ENCODE assay signal across 1 cellular context in genomic region chr14:51165415-51165814, GRCh38.
TF ChIP-seq lines count a peak whose summit lies in the region.

No MANE protein-coding gene starts in this region.

TF ChIP-seq in SK-N-SH, 30 proteins besides CTCF, POLR2A, EP300 and RAD21 (continued from another document):
- TF ChIP-seq, protein P1, sequence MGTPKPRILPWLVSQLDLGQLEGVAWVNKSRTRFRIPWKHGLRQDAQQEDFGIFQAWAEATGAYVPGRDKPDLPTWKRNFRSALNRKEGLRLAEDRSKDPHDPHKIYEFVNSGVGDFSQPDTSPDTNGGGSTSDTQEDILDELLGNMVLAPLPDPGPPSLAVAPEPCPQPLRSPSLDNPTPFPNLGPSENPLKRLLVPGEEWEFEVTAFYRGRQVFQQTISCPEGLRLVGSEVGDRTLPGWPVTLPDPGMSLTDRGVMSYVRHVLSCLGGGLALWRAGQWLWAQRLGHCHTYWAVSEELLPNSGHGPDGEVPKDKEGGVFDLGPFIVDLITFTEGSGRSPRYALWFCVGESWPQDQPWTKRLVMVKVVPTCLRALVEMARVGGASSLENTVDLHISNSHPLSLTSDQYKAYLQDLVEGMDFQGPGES (IDR thresholded peaks at IDR 0.05; ENCODE audit: low read depth, low read length) = no peak
- TF ChIP-seq FOXM1 (IDR thresholded peaks at IDR 0.05; ENCODE audit: low read depth) (no peak), FOSL2 (IDR thresholded peaks at IDR 0.05; ENCODE audit: borderline replicate concordance, low read depth) (no peak), ELF1 (IDR thresholded peaks at IDR 0.05) (no peak), CHD2 (IDR thresholded peaks at IDR 0.05; ENCODE audit: low read length, partially characterized antibody) (no peak), PBX3 (IDR thresholded peaks at IDR 0.05) (no peak), NFIC (IDR thresholded peaks at IDR 0.05; ENCODE audit: borderline replicate concordance) (no peak), TCF12 (IDR thresholded peaks at IDR 0.05) (no peak), GABPA (IDR thresholded peaks at IDR 0.05; ENCODE audit: low read depth) (no peak), JUND (IDR thresholded peaks at IDR 0.05) (no peak), SIN3A (IDR thresholded peaks at IDR 0.05; ENCODE audit: borderline replicate concordance, low read depth, low read length) (no peak), FOXJ3 (CRISPR knock-in tag; IDR thresholded peaks at IDR 0.05) (no peak), TAF1 (IDR thresholded peaks at IDR 0.05; ENCODE audit: borderline replicate concordance, low read depth, low read length) (no peak), SMC3 (IDR thresholded peaks at IDR 0.05; ENCODE audit: low read depth, low read length) (no peak)
- TF ChIP-seq, protein P2, sequence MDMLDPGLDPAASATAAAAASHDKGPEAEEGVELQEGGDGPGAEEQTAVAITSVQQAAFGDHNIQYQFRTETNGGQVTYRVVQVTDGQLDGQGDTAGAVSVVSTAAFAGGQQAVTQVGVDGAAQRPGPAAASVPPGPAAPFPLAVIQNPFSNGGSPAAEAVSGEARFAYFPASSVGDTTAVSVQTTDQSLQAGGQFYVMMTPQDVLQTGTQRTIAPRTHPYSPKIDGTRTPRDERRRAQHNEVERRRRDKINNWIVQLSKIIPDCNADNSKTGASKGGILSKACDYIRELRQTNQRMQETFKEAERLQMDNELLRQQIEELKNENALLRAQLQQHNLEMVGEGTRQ (IDR thresholded peaks at IDR 0.05; ENCODE audit: borderline replicate concordance, low read depth, low read length) = no peak
- TF ChIP-seq, protein P3, sequence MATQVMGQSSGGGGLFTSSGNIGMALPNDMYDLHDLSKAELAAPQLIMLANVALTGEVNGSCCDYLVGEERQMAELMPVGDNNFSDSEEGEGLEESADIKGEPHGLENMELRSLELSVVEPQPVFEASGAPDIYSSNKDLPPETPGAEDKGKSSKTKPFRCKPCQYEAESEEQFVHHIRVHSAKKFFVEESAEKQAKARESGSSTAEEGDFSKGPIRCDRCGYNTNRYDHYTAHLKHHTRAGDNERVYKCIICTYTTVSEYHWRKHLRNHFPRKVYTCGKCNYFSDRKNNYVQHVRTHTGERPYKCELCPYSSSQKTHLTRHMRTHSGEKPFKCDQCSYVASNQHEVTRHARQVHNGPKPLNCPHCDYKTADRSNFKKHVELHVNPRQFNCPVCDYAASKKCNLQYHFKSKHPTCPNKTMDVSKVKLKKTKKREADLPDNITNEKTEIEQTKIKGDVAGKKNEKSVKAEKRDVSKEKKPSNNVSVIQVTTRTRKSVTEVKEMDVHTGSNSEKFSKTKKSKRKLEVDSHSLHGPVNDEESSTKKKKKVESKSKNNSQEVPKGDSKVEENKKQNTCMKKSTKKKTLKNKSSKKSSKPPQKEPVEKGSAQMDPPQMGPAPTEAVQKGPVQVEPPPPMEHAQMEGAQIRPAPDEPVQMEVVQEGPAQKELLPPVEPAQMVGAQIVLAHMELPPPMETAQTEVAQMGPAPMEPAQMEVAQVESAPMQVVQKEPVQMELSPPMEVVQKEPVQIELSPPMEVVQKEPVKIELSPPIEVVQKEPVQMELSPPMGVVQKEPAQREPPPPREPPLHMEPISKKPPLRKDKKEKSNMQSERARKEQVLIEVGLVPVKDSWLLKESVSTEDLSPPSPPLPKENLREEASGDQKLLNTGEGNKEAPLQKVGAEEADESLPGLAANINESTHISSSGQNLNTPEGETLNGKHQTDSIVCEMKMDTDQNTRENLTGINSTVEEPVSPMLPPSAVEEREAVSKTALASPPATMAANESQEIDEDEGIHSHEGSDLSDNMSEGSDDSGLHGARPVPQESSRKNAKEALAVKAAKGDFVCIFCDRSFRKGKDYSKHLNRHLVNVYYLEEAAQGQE (IDR thresholded peaks at IDR 0.05; ENCODE audit: low read depth, low read length) = no peak
